ENCODE assay signal across 8 cellular contexts in the genomic region with DNA sequence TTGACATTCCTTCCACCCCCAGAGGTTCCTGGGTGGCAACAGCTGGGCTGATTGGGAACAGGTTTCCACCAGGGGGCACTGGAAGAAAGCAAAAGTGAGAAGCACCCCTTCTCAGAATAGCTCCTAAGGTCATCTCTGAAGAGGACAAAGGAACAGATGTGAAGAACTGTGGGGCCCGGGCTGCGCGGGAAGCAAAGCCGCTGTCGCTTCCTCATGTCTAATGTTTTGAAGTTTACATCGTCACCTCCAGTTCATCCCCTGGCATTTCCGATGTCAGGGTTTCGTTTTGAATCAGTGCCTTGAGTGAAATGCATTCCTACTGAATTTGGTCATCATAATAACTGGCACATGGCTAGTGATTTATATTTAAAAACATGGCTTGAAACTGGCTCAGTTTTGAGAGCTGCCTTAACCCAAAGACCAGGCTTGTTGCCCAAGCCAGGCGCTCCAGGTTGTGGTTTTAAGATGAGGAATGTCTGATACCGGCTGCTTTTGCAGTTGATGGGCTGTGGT. TPM values are rescaled to one million over a fixed set of nuclear protein-coding genes. Genes with fewer than 3 reads are reported as not detected.
A peak's percentile ranks its signal among the peaks of the same experiment; 100 is the strongest.
DNase-seq lines count a peak whose midpoint lies in the region; ATAC-seq and TF ChIP-seq lines count a peak whose summit lies in the region.

No MANE protein-coding gene starts in this region.

- peak overlapping the region; percentile 57 for H3K27ac ChIP-seq in epithelial cell of prostate

- H3K27ac Mint-ChIP-seq in activated CD8-positive, alpha-beta memory T cell treated with anti-CD3 and anti-CD28 coated beads, Interleukin-2, amount 10 ng/mL, durations not matched to agents 7 days and 5 days: peak overlapping the region; percentile 94
- H3K27ac Mint-ChIP-seq in naive B cell: peak overlapping the region in 2 of 6 donors; percentile 14 to 22

- H3K9me3 Mint-ChIP-seq in activated CD8-positive, alpha-beta memory T cell treated with anti-CD3 and anti-CD28 coated beads, Interleukin-2, amount 10 ng/mL, durations not matched to agents 7 days and 5 days (ENCODE audit: low read depth): no peaks in the 10 kb centered on the region
- H3K9me3 Mint-ChIP-seq in naive B cell: no peaks in the 10 kb centered on the region

- peaks cover 19% of the 10 kb centered on the region for H3K36me3 Mint-ChIP-seq in activated CD8-positive, alpha-beta memory T cell treated with anti-CD3 and anti-CD28 coated beads, Interleukin-2, amount 10 ng/mL, durations not matched to agents 7 days and 5 days
- H3K36me3 Mint-ChIP-seq in naive B cell: no peaks in the 10 kb centered on the region

- TF ChIP-seq CTCF in BJ (IDR thresholded peaks at IDR 0.05; ENCODE audit: insufficient read depth, low read depth, low read length): peak; percentile 64

- H3K4me3 ChIP-seq in BJ (ENCODE audit: low read depth, low read length): no peak overlapping the region
- no peak overlapping the region for H3K4me3 ChIP-seq in NT2/D1 (ENCODE audit: insufficient read length, low read depth)

- DNase-seq in BJ (ENCODE audit: low read depth) (peak; percentile 94), NT2/D1 (ENCODE audit: low read depth, low spot score) (peak; percentile 59), epithelial cell of prostate (ENCODE audit: low read depth, low spot score) (peak; percentile 80), naive B cell (peak; percentile 50)
- DNase-seq in activated CD8-positive, alpha-beta memory T cell treated with anti-CD3 and anti-CD28 coated beads, Interleukin-2, amount 10 ng/mL, durations not matched to agents 7 days and 5 days: peak; percentile 92
- peak; percentile 45 to 75 (median 58) for DNase-seq in stimulated activated naive CD4-positive, alpha-beta T cell (lab: John Stamatoyannopoulos, UW)

- H3K9ac ChIP-seq in NT2/D1 (ENCODE audit: insufficient read length, low read depth): no peak overlapping the region

- H3K4me3 Mint-ChIP-seq in activated CD8-positive, alpha-beta memory T cell treated with anti-CD3 and anti-CD28 coated beads, Interleukin-2, amount 10 ng/mL, durations not matched to agents 7 days and 5 days: peak overlapping the region; percentile 39
- H3K4me3 Mint-ChIP-seq in naive B cell: peak overlapping the region in 7 of 8 donors; percentile 30 to 77 (median 50)

- H3K36me3 ChIP-seq in BJ (ENCODE audit: control insufficient read depth, insufficient read depth, low read length): no peaks in the 10 kb centered on the region
- H3K36me3 ChIP-seq in NT2/D1 (ENCODE audit: insufficient read depth, insufficient read length, low read length): no peaks in the 10 kb centered on the region

- no peaks in the 10 kb centered on the region for H3K9me3 ChIP-seq in NT2/D1 (ENCODE audit: insufficient read depth, low read length)

- POLR2A ChIA-PET in BJ (lab: Charles Lee): no interaction called here

- H3K4me1 ChIP-seq in NT2/D1 (ENCODE audit: insufficient read depth, insufficient read length): no peaks in the 10 kb centered on the region

- no peaks in the 10 kb centered on the region for H3K27me3 Mint-ChIP-seq in activated CD8-positive, alpha-beta memory T cell treated with anti-CD3 and anti-CD28 coated beads, Interleukin-2, amount 10 ng/mL, durations not matched to agents 7 days and 5 days
- peaks cover 0 to 15% (median 10%) of the 10 kb centered on the region in 3 donors for H3K27me3 Mint-ChIP-seq in naive B cell

- peaks cover 75% of the 10 kb centered on the region for H3K4me1 Mint-ChIP-seq in activated CD8-positive, alpha-beta memory T cell treated with anti-CD3 and anti-CD28 coated beads, Interleukin-2, amount 10 ng/mL, durations not matched to agents 7 days and 5 days
- H3K4me1 Mint-ChIP-seq in naive B cell: peaks cover 13 to 18% (median 18%) of the 10 kb centered on the region in 3 donors

- CTCF ChIA-PET in BJ (lab: Yijun Ruan, JAX): interaction anchor here (0.6 to 4.7 kb wide), 11 partner anchors 8 to 418 kb away, joined by 3 to 27 read pairs (median 3); no protein-coding TSS in a partner anchor
- CTCF ChIA-PET in activated CD8-positive, alpha-beta memory T cell treated with anti-CD3 and anti-CD28 coated beads, Interleukin-2, amount 10 ng/mL, durations not matched to agents 7 days and 5 days (lab: Charles Lee): interaction anchor here (0.8 to 7.2 kb wide), 10 partner anchors 10 to 291 kb away, joined by 3 to 156 read pairs (median 4); no protein-coding TSS in a partner anchor

- no peaks in the 10 kb centered on the region for H3K27me3 ChIP-seq in BJ (ENCODE audit: control insufficient read depth, insufficient read depth, low read length)
- no peaks in the 10 kb centered on the region for H3K27me3 ChIP-seq in NT2/D1 (ENCODE audit: insufficient read depth, insufficient read length)

- ATAC-seq in GM19324 (IDR thresholded peaks at IDR 0.05; ENCODE audit: low FRiP score, unreplicated experiment) (peak; percentile 66), HG03378 (IDR thresholded peaks at IDR 0.05; ENCODE audit: unreplicated experiment) (peak; percentile 96), naive B cell (ENCODE audit: low read depth in 2 of 2) (peak; percentile 75 to 84)
- peak; percentile 83 for ATAC-seq in activated CD8-positive, alpha-beta memory T cell treated with anti-CD3 and anti-CD28 coated beads, Interleukin-2, amount 10 ng/mL, durations not matched to agents 7 days and 5 days

RNA-seq across cellular contexts. Expression of a gene that starts 6.1 kb away (rescaled TPM):
- polyA plus RNA-seq in BJ (2011; rRNA removed) (0.10 TPM in 1 of 2 replicates, not detected in the other), naive B cell (ENCODE audit: low read depth in 6 of 6) (under 1 TPM; 0.13 to 0.53 (median 0.39) TPM)
- polyA minus RNA-seq in BJ (2011; rRNA and poly(A)+ RNA removed): 0.33 TPM in 1 of 2 replicates, not detected in the other
- 10 to 100 TPM; 21.2 to 24.0 TPM for total RNA-seq in activated CD8-positive, alpha-beta memory T cell treated with anti-CD3 and anti-CD28 coated beads, Interleukin-2, amount 10 ng/mL, durations not matched to agents 7 days and 5 days
